ENCODE assay signal across 8 cellular contexts in the genomic region with DNA sequence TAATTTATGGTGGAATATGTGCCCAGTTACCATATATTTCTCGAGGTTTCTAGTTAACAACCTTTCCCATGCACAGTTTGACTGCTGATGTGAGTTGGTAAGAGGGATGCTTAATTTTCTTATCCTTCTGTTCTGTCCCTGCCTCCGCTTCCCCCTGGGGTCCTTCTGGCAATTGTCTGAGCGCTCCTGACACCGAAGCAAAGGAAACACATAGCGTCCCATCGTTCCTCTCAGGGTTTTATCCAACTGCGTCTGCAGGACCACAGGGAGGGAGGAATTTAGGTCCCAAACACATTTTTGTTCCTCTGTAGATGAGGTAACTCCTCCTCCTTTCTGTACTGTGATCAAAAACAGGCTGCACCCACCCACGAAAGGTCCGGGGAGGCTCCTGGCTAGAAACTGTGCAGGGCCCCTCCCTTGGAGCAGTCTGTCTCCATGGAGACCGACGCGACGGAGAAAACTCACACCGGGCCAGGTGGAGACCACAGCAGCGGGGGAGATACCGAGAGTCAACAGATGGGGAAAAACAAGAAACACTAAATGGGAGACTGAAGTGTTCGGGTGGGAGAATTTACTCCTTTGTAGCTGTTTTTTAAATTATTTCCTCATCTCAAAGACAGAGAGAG.
DNase-seq lines count a peak whose midpoint lies in the region; ATAC-seq, FAIRE-seq and TF ChIP-seq lines count a peak whose summit lies in the region.

No MANE protein-coding gene starts in this region.

- DNase-seq in amygdala (lab: John Stamatoyannopoulos, UW) (peak in 39 of 56 donors; percentile 2 to 76 (median 34)), kidney (no peak), GDM1 (lab: John Stamatoyannopoulos, UW) (no peak), NCI-H1048 (lab: John Stamatoyannopoulos, UW) (no peak), T-helper 1 cell (no peak)
- no peak for DNase-seq in stimulated activated CD4-positive, alpha-beta T cell treated with anti-CD3 and anti-CD28 coated beads, Interleukin-1b, Interleukin-23, amount 100 ng/mL, for 48 hours

- no peak for FAIRE-seq in kidney (lab: Jason Lieb, UNC)

- no peak overlapping the region for H3K27ac ChIP-seq in kidney (ENCODE audit: low read depth in 2 of 2, low read length in 2 of 2)

- ATAC-seq in GM18520 (IDR thresholded peaks at IDR 0.05; ENCODE audit: unreplicated experiment) (peak; percentile 29), HG03135 (IDR thresholded peaks at IDR 0.05; ENCODE audit: unreplicated experiment) (peak; percentile 77)

- H3K4me3 ChIP-seq in kidney (ENCODE audit: low read length in 2 of 2): peak overlapping the region; percentile 59 to 68

- H3K36me3 ChIP-seq in kidney (ENCODE audit: control insufficient read depth in 1 of 2, insufficient read depth in 2 of 2, low read length in 2 of 2): no peaks in the 10 kb centered on the region

- intact Hi-C loops in kidney (cut with DNase I): no loop called here

- no peaks in the 10 kb centered on the region for H3K9me3 ChIP-seq in kidney (ENCODE audit: control insufficient read depth in 1 of 2, low read length in 2 of 2)

- peak overlapping the region in 1 of 2 donors; percentile 47 for H3K9ac ChIP-seq in kidney (ENCODE audit: low read length in 2 of 2)

- no peak for TF ChIP-seq CTCF in kidney (IDR thresholded peaks at IDR 0.05; ENCODE audit: borderline replicate concordance, extremely low read depth, insufficient read depth)

- H3K4me1 ChIP-seq in kidney (ENCODE audit: control insufficient read depth in 1 of 2, insufficient read depth in 1 of 2, low read depth in 1 of 2, low read length in 2 of 2): peaks cover 3 to 7% of the 10 kb centered on the region in 2 donors

Comparison
In these comparisons a context has a peak if more than half of its experiments do, and no peak if none do; other contexts are left out.
1. DNase-seq: peak in amygdala (39 of 56); none in kidney (single experiment), GDM1 (single experiment), stimulated activated CD4-positive, alpha-beta T cell treated with anti-CD3 and anti-CD28 coated beads, Interleukin-1b, Interleukin-23, amount 100 ng/mL, for 48 hours (single experiment), NCI-H1048 (single experiment) and T-helper 1 cell (0 of 5).